In the genomic region with DNA sequence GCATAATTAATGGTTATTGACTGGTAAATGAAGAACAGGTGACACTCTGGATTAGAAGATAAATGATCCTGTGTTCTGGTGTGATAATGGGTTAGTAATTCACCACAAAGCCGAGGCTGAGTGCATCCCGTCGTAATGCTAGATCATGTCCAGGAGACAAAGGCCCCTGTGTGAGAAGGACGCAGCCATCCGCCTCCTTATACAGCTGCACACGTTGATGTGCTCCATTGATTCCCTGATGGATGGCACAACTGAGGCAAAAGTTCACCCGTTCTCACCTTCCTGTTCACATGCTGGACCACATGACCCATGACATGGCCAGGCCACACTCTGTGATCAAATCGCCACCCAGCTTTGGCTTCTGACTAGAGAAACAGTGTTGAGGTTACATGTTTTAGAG, we compare ENCODE assay signal across 30 cellular contexts.
A peak's percentile ranks its signal among the peaks of the same experiment; 100 is the strongest.
DNase-seq lines count a peak whose midpoint lies in the region; ATAC-seq, FAIRE-seq and TF ChIP-seq lines count a peak whose summit lies in the region.
"Had no signal": no experiment of that assay in that cellular context is flagged by ENCODE, and none has a peak within 500 bp of the region (broad histone marks: within the 10 kb centered on the region; RNA-seq: fewer than 3 reads in every experiment).

No MANE protein-coding gene starts in this region.

- H3K4me1 ChIP-seq in DOHH2 (ENCODE audit: control insufficient read depth, low read length) (peaks cover 35% of the 10 kb centered on the region), kidney (ENCODE audit: control insufficient read depth in 1 of 2, insufficient read depth in 1 of 2, low read depth in 1 of 2, low read length in 2 of 2) (peaks cover 8 to 19% of the 10 kb centered on the region in 2 donors)
- H3K4me1 ChIP-seq: gastroesophageal sphincter had no signal

- H3K27me3 ChIP-seq in DOHH2 (ENCODE audit: control insufficient read depth, low read length): no peaks in the 10 kb centered on the region
- H3K27me3 ChIP-seq: gastroesophageal sphincter, upper lobe of left lung had no signal

- H3K9me2 ChIP-seq in DOHH2 (replicated peaks; ENCODE audit: control insufficient read depth, low read length): no peaks in the 10 kb centered on the region

- ATAC-seq in GM21717 (IDR thresholded peaks at IDR 0.05; ENCODE audit: unreplicated experiment) (no peak), left colon (no peak)
- ATAC-seq: activated CD4-positive, CD25-positive, alpha-beta regulatory T cell treated with anti-CD3 and anti-CD28 coated beads, Interleukin-2, amount 50 U/mL, for 24 hours; activated CD8-positive, alpha-beta T cell treated with anti-CD3 and anti-CD28 coated beads, Interleukin-2, amount 10 ng/mL, durations not matched to agents 7 days and 5 days; gastroesophageal sphincter; naive thymus-derived CD4-positive, alpha-beta T cell; Panc1 had no signal

- FAIRE-seq in kidney (lab: Jason Lieb, UNC): no peak
- FAIRE-seq: TTC549 had no signal

- intact Hi-C loops in kidney (cut with DNase I): no loop called here
- intact Hi-C loops in left colon (cut with DNase I, micrococcal nuclease): no loop called here

- H3K9ac ChIP-seq in kidney (ENCODE audit: low read length in 2 of 2): no peak overlapping the region
- H3K9ac ChIP-seq: KMS-11 had no signal

- H3K4me3 ChIP-seq in DOHH2 (ENCODE audit: low read length) (peak overlapping the region; percentile 14), epithelial cell of proximal tubule (ENCODE audit: low read depth, low read length) (no peak overlapping the region), kidney (ENCODE audit: low read length in 2 of 2) (no peak overlapping the region)
- H3K4me3 ChIP-seq: gastroesophageal sphincter, upper lobe of left lung had no signal

- H3K4me2 ChIP-seq in DOHH2 (ENCODE audit: low read length): peak overlapping the region; percentile 41
- H3K4me2 ChIP-seq: KMS-11 had no signal

- H3K79me2 ChIP-seq in DOHH2 (ENCODE audit: control insufficient read depth, low read length): no peaks in the 10 kb centered on the region

- TF ChIP-seq CTCF in DOHH2 (IDR thresholded peaks at IDR 0.05; ENCODE audit: low read depth, low read length, poor library complexity, severe bottlenecking) (no peak), epithelial cell of proximal tubule (conservative IDR thresholded peaks at IDR 0.05; ENCODE audit: low read depth, low read length) (no peak), kidney (IDR thresholded peaks at IDR 0.05; ENCODE audit: borderline replicate concordance, extremely low read depth, insufficient read depth) (no peak)

- peak overlapping the region; percentile 21 for H3K27ac ChIP-seq in DOHH2 (ENCODE audit: low read depth, low read length)
- peak overlapping the region in 1 of 2 donors; percentile 30 for H3K27ac ChIP-seq in kidney (ENCODE audit: low read depth in 2 of 2, low read length in 2 of 2)
- H3K27ac ChIP-seq: gastroesophageal sphincter, KMS-11, upper lobe of left lung had no signal

- H3F3A ChIP-seq in DOHH2 (ENCODE audit: control insufficient read depth, insufficient read depth): no peaks in the 10 kb centered on the region

- no peaks in the 10 kb centered on the region for H3K9me3 ChIP-seq in DOHH2 (ENCODE audit: control insufficient read depth, insufficient read depth, low read length)
- H3K9me3 ChIP-seq in kidney (ENCODE audit: control insufficient read depth in 1 of 2, low read length in 2 of 2): no peaks in the 10 kb centered on the region
- H3K9me3 ChIP-seq: gastroesophageal sphincter, upper lobe of left lung had no signal

- no peaks in the 10 kb centered on the region for H4K20me1 ChIP-seq in DOHH2 (ENCODE audit: control insufficient read depth, insufficient read depth, low read depth, low read length)

- H3K36me3 ChIP-seq in DOHH2 (ENCODE audit: control insufficient read depth, low read length) (no peaks in the 10 kb centered on the region), kidney (ENCODE audit: control insufficient read depth in 1 of 2, insufficient read depth in 2 of 2, low read length in 2 of 2) (no peaks in the 10 kb centered on the region)
- H3K36me3 ChIP-seq: gastroesophageal sphincter, upper lobe of left lung had no signal

- DNase-seq in NCI-H69 (lab: John Stamatoyannopoulos, UW): peak; percentile 81
- peak; percentile 91 for DNase-seq in epithelial cell of proximal tubule (ENCODE audit: low read depth)
- DNase-seq in pons (ENCODE audit: low spot score): peak; percentile 36
- DNase-seq in kidney: no peak
- no peak for DNase-seq in left colon
- DNase-seq: activated CD8-positive, alpha-beta T cell treated with anti-CD3 and anti-CD28 coated beads, Interleukin-2, amount 10 ng/mL, durations not matched to agents 7 days and 5 days; activated effector memory CD4-positive, alpha-beta T cell treated with Interleukin-2 at 50 U/mL for 16 hours; activated naive CD8-positive, alpha-beta T cell treated with anti-CD3 and anti-CD28 coated beads for 36 hours; activated T-cell treated with anti-CD3 and anti-CD28 coated beads for 4 hours; C1 segment of cervical spinal cord; Calu3; DMS79 treated with DMSO at 0.1 percent for 48 hours; HCEC 1CT; hippocampal formation; immature natural killer cell; midbrain; MM.1S; naive thymus-derived CD4-positive, alpha-beta T cell; NCI-H1436 treated with DMSO at 0.1 percent for 48 hours; NCI-H2171; NCI-H510A treated with DMSO at 0.1 percent for 48 hours; stimulated activated CD4-positive, alpha-beta T cell treated with anti-CD3 and anti-CD28 coated beads, Interleukin-2, amount 100 ng/mL, for 48 hours; upper lobe of left lung had no signal

Comparison
In these comparisons a context has a peak if more than half of its experiments do, and no peak if none do; other contexts are left out.
1. DNase-seq: peak in NCI-H69 (single experiment), epithelial cell of proximal tubule (single experiment) and pons (single experiment); none in kidney (single experiment) and left colon (0 of 2).